Comparison of ENCODE assay signal across 9 cellular contexts in the genomic region with DNA sequence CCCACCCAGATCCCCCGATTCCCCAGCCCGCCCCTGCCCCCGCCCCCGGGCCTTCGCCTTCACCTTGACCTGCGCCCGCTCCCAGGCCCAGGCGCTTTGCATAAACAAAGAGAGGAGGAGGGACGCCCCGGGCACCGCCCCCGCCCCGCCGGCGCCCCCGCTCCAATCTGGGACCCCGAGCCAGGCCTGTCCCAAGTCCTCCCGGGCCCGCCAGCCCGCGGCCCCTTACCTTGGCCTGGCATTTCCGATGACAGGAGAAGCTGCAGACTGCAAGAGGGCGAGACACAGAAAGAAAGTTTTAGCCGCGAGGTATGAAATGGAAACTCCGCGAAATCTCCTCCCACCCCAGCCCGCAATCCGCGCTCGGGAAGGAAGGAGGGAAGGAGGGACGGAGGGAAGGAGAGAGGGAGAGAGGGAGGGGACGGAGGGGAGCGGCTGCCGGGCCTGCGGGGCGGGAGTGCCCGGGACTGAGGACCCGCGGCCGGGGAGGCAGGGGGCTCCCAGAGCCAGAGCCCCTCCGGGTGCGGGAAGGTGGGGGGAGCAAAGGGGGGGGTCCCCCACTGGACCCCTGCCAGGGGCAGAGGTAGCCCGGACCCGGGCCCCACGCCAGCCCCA. TPM values are rescaled to one million over a fixed set of nuclear protein-coding genes. Genes with fewer than 3 reads are reported as not detected.
DNase-seq lines count a peak whose midpoint lies in the region; ATAC-seq and TF ChIP-seq lines count a peak whose summit lies in the region.
"Had no signal": no experiment of that assay in that cellular context is flagged by ENCODE, and none has a peak within 500 bp of the region (broad histone marks: within the 10 kb centered on the region; RNA-seq: fewer than 3 reads in every experiment).

No MANE protein-coding gene starts in this region.

- no peaks in the 10 kb centered on the region for H3K27me3 Mint-ChIP-seq in activated naive CD8-positive, alpha-beta T cell treated with anti-CD3 and anti-CD28 coated beads for 36 hours

- H3K27ac ChIP-seq in HEK293 (ENCODE audit: extremely low read depth, low read depth, low read length) (no peak overlapping the region), breast epithelium (peak overlapping the region; percentile 89 to 92), prostate gland (peak overlapping the region; percentile 78 to 87)

- H3K4me3 Mint-ChIP-seq in activated naive CD8-positive, alpha-beta T cell treated with anti-CD3 and anti-CD28 coated beads for 36 hours: no peak overlapping the region
- H3K4me3 Mint-ChIP-seq: CD4-positive, CD25-positive, alpha-beta regulatory T cell had no signal

- no peaks in the 10 kb centered on the region for H3K36me3 ChIP-seq in HEK293 (ENCODE audit: control insufficient read depth in 2 of 2, insufficient read depth in 1 of 2, low read length in 2 of 2)
- H3K36me3 ChIP-seq in breast epithelium: no peaks in the 10 kb centered on the region
- H3K36me3 ChIP-seq in prostate gland: no peaks in the 10 kb centered on the region

- POLR2A ChIA-PET in HEK293 (lab: Yijun Ruan, JAX): no interaction called here

- ATAC-seq in GM21381 (IDR thresholded peaks at IDR 0.05; ENCODE audit: unreplicated experiment): no peak

- H3K27me3 ChIP-seq in breast epithelium: no peaks in the 10 kb centered on the region
- no peaks in the 10 kb centered on the region for H3K27me3 ChIP-seq in prostate gland (replicated peaks; ENCODE audit: insufficient read depth)

- no peak overlapping the region for H3K27ac Mint-ChIP-seq in activated naive CD8-positive, alpha-beta T cell treated with anti-CD3 and anti-CD28 coated beads for 36 hours
- H3K27ac Mint-ChIP-seq: CD4-positive, CD25-positive, alpha-beta regulatory T cell had no signal

- no peaks in the 10 kb centered on the region for H3K36me3 Mint-ChIP-seq in activated naive CD8-positive, alpha-beta T cell treated with anti-CD3 and anti-CD28 coated beads for 36 hours
- H3K36me3 Mint-ChIP-seq: CD4-positive, CD25-positive, alpha-beta regulatory T cell had no signal

- DNase-seq in breast epithelium (ENCODE audit: low spot score in 2 of 2): no peak
- no peak for DNase-seq in prostate gland (ENCODE audit: low spot score)
- no peak for DNase-seq in NCI-H2196 (lab: John Stamatoyannopoulos, UW; ENCODE audit: unreplicated experiment)
- no peak for DNase-seq in KG1 (lab: John Stamatoyannopoulos, UW)
- no peak for DNase-seq in activated naive CD8-positive, alpha-beta T cell treated with anti-CD3 and anti-CD28 coated beads for 36 hours
- DNase-seq: CD4-positive, CD25-positive, alpha-beta regulatory T cell had no signal

- H3K4me1 Mint-ChIP-seq in activated naive CD8-positive, alpha-beta T cell treated with anti-CD3 and anti-CD28 coated beads for 36 hours: no peaks in the 10 kb centered on the region

- H3K4me3 ChIP-seq in HEK293 (ENCODE audit: low read depth, low read length): peak overlapping the region; percentile 38
- peak overlapping the region; percentile 45 to 78 (median 59) for H3K4me3 ChIP-seq in breast epithelium
- peak overlapping the region; percentile 61 for H3K4me3 ChIP-seq in iPS-18c (ENCODE audit: insufficient read depth, low read depth, low read length)
- H3K4me3 ChIP-seq in prostate gland: peak overlapping the region; percentile 45 to 47

- no peaks in the 10 kb centered on the region for H3K9me3 ChIP-seq in HEK293 (ENCODE audit: control insufficient read depth, insufficient read depth, low read depth, low read length)
- H3K9me3 ChIP-seq in breast epithelium: no peaks in the 10 kb centered on the region
- no peaks in the 10 kb centered on the region for H3K9me3 ChIP-seq in iPS-18c (ENCODE audit: control insufficient read depth, insufficient read depth, low read length)
- no peaks in the 10 kb centered on the region for H3K9me3 ChIP-seq in prostate gland

- 6% methylated on average over 46 of the region's 46 CpGs for WGBS in prostate gland

- TF ChIP-seq CTCF in HEK293 (tag by site-specific recombination; IDR thresholded peaks at IDR 0.05): no peak
- no peak for TF ChIP-seq CTCF in breast epithelium (IDR thresholded peaks at IDR 0.05)
- TF ChIP-seq CTCF in prostate gland (IDR thresholded peaks at IDR 0.05): no peak

- no peak for TF ChIP-seq POLR2A in breast epithelium (IDR thresholded peaks at IDR 0.05)
- TF ChIP-seq POLR2A in prostate gland (IDR thresholded peaks at IDR 0.05): no peak

- CTCF ChIA-PET in HEK293 (lab: Yijun Ruan, JAX): interaction anchor here (0.9 to 1.1 kb wide), 2 partner anchors 9 to 15 kb away, joined by 3 to 4 read pairs; no protein-coding TSS in a partner anchor

- H3K4me1 ChIP-seq in HEK293 (ENCODE audit: control insufficient read depth, insufficient read depth, low read length) (peaks cover 3% of the 10 kb centered on the region; the same call in 1 of the 2 replicates), breast epithelium (peaks cover 17 to 28% of the 10 kb centered on the region in 2 donors), prostate gland (replicated peaks) (peaks cover 5% of the 10 kb centered on the region)

- no peaks in the 10 kb centered on the region for H3K9me3 Mint-ChIP-seq in activated naive CD8-positive, alpha-beta T cell treated with anti-CD3 and anti-CD28 coated beads for 36 hours
- H3K9me3 Mint-ChIP-seq: CD4-positive, CD25-positive, alpha-beta regulatory T cell had no signal

- intact Hi-C loops in breast epithelium (cut with DNase I; ENCODE audit: low total_unique reads): no loop called here
- intact Hi-C loops in prostate gland (cut with DNase I): no loop called here

TF ChIP-seq in HEK293, 187 proteins besides CTCF, POLR2A, EP300 and RAD21 (continues in another document):
- TF ChIP-seq ZNF366 (tag by site-specific recombination; conservative IDR thresholded peaks at IDR 0.05): peak; percentile 40; the same call in 1 of the 2 replicates
- no peak for TF ChIP-seq ZNF514 (tag by site-specific recombination; IDR thresholded peaks at IDR 0.05)
- TF ChIP-seq, protein P1, sequence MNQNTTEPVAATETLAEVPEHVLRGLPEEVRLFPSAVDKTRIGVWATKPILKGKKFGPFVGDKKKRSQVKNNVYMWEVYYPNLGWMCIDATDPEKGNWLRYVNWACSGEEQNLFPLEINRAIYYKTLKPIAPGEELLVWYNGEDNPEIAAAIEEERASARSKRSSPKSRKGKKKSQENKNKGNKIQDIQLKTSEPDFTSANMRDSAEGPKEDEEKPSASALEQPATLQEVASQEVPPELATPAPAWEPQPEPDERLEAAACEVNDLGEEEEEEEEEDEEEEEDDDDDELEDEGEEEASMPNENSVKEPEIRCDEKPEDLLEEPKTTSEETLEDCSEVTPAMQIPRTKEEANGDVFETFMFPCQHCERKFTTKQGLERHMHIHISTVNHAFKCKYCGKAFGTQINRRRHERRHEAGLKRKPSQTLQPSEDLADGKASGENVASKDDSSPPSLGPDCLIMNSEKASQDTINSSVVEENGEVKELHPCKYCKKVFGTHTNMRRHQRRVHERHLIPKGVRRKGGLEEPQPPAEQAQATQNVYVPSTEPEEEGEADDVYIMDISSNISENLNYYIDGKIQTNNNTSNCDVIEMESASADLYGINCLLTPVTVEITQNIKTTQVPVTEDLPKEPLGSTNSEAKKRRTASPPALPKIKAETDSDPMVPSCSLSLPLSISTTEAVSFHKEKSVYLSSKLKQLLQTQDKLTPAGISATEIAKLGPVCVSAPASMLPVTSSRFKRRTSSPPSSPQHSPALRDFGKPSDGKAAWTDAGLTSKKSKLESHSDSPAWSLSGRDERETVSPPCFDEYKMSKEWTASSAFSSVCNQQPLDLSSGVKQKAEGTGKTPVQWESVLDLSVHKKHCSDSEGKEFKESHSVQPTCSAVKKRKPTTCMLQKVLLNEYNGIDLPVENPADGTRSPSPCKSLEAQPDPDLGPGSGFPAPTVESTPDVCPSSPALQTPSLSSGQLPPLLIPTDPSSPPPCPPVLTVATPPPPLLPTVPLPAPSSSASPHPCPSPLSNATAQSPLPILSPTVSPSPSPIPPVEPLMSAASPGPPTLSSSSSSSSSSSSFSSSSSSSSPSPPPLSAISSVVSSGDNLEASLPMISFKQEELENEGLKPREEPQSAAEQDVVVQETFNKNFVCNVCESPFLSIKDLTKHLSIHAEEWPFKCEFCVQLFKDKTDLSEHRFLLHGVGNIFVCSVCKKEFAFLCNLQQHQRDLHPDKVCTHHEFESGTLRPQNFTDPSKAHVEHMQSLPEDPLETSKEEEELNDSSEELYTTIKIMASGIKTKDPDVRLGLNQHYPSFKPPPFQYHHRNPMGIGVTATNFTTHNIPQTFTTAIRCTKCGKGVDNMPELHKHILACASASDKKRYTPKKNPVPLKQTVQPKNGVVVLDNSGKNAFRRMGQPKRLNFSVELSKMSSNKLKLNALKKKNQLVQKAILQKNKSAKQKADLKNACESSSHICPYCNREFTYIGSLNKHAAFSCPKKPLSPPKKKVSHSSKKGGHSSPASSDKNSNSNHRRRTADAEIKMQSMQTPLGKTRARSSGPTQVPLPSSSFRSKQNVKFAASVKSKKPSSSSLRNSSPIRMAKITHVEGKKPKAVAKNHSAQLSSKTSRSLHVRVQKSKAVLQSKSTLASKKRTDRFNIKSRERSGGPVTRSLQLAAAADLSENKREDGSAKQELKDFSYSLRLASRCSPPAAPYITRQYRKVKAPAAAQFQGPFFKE (tag by site-specific recombination; IDR thresholded peaks at IDR 0.05; ENCODE audit: borderline replicate concordance): no peak
- TF ChIP-seq, protein P2, sequence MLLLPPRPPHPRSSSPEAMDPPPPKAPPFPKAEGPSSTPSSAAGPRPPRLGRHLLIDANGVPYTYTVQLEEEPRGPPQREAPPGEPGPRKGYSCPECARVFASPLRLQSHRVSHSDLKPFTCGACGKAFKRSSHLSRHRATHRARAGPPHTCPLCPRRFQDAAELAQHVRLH (tag by site-specific recombination; IDR thresholded peaks at IDR 0.05): no peak
- no peak for TF ChIP-seq ZNF664 (tag by site-specific recombination; IDR thresholded peaks at IDR 0.05)
- no peak for TF ChIP-seq ZNF157 (tag by site-specific recombination; IDR thresholded peaks at IDR 0.05)
- TF ChIP-seq HOXC10 (CRISPR knock-in tag; IDR thresholded peaks at IDR 0.05): no peak
- TF ChIP-seq, protein P3, sequence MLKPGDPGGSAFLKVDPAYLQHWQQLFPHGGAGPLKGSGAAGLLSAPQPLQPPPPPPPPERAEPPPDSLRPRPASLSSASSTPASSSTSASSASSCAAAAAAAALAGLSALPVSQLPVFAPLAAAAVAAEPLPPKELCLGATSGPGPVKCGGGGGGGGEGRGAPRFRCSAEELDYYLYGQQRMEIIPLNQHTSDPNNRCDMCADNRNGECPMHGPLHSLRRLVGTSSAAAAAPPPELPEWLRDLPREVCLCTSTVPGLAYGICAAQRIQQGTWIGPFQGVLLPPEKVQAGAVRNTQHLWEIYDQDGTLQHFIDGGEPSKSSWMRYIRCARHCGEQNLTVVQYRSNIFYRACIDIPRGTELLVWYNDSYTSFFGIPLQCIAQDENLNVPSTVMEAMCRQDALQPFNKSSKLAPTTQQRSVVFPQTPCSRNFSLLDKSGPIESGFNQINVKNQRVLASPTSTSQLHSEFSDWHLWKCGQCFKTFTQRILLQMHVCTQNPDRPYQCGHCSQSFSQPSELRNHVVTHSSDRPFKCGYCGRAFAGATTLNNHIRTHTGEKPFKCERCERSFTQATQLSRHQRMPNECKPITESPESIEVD (tag by site-specific recombination; IDR thresholded peaks at IDR 0.05): no peak

RNA-seq across cellular contexts. Expression of a gene that starts 24.2 kb away (rescaled TPM):
- 100 to 1,000 TPM; 141 to 577 (median 154) TPM for total RNA-seq in breast epithelium
- total RNA-seq in prostate gland: 100 to 1,000 TPM; 238 to 659 TPM
- 1 to 10 TPM in 1 of 2 experiments, under 1 TPM in 1; 0.89 to 1.4 TPM for total RNA-seq in activated naive CD8-positive, alpha-beta T cell treated with anti-CD3 and anti-CD28 coated beads for 36 hours

Comparison
In these comparisons a context has a peak if more than half of its experiments do, and no peak if none do; other contexts are left out.
1. RNA of a gene that starts 24.2 kb away (total RNA-seq): 238 to 659 TPM in prostate gland and 141 to 577 TPM in breast epithelium; 0.89 to 1.4 TPM in activated naive CD8-positive, alpha-beta T cell treated with anti-CD3 and anti-CD28 coated beads for 36 hours; every median in the first group is over 10 times any median in the second.
2. Peak in every context shown above with its lines, with median percentiles within 50 percentile points of each other: H3K4me3 ChIP-seq.